In genomic region chr12:44379113-44379512, GRCh38 we compare ENCODE assay signal across 6 cellular contexts.
DNase-seq lines count a peak whose midpoint lies in the region; ATAC-seq, FAIRE-seq and TF ChIP-seq lines count a peak whose summit lies in the region.
"Not testable (repeated sequence)": the region's sequence is repeated elsewhere in the genome, so short reads cannot be mapped to it uniquely, and the experiment has no call there.

No MANE protein-coding gene starts in this region.

- not testable (repeated sequence) for H4K5ac ChIP-seq in H1 (ENCODE audit: insufficient read length, low read depth, low read length)

- H3K36me3 ChIP-seq in GM23338 (ENCODE audit: insufficient read depth); HEK293 (ENCODE audit: control insufficient read depth in 2 of 2, insufficient read depth in 1 of 2, low read length in 2 of 2); HUES64 (ENCODE audit: insufficient read depth, low read length); H1 (ENCODE audit: control insufficient read depth in 2 of 4, insufficient read depth in 4 of 4, low read length in 3 of 4); neural progenitor cell: not testable (repeated sequence)

- DNase-seq in GM23338 (ENCODE audit: low spot score); WTC11 (ENCODE audit: low spot score); H1 (ENCODE audit: low read depth in 1 of 2, low spot score in 2 of 2); neural progenitor cell (ENCODE audit: low spot score): not testable (repeated sequence)

- H3K9me2 ChIP-seq in GM23338 (ENCODE audit: insufficient read depth) = not testable (repeated sequence)

- H4K20me1 ChIP-seq in GM23338 (replicated peaks; ENCODE audit: insufficient read depth); H1 (replicated peaks in 1 of 2; ENCODE audit: control insufficient read depth in 1 of 2, insufficient read depth in 2 of 2, low read length in 2 of 2); neural progenitor cell (ENCODE audit: low read depth): not testable (repeated sequence)

- H3K27me3 Mint-ChIP-seq in GM23338 (ENCODE audit: insufficient read depth, low read depth, poor library complexity); WTC11 (ENCODE audit: low read depth); neural progenitor cell (ENCODE audit: insufficient read depth, low read depth): not testable (repeated sequence)

- not testable (repeated sequence) for H3K56ac ChIP-seq in H1 (replicated peaks; ENCODE audit: insufficient read length, low read depth, low read length)

- H3K9ac ChIP-seq in HUES64 (ENCODE audit: low read depth, low read length); H1 (replicated peaks in 1 of 4; ENCODE audit: extremely low read depth in 1 of 4, low read depth in 3 of 4, low read length in 3 of 4); neural progenitor cell: not testable (repeated sequence)

- CTCF ChIA-PET in HEK293 (lab: Yijun Ruan, JAX) = not testable (repeated sequence)
- CTCF ChIA-PET in WTC11 (lab: Charles Lee) (interaction anchor here (1.0 kb wide), 1 partner anchor 269 kb away, joined by 3 read pairs; no protein-coding TSS in a partner anchor), H1 (lab: Charles Lee; ENCODE audit: partially characterized antibody) (interaction anchor here (0.6 to 2.8 kb wide), 3 partner anchors 11 to 504 kb away, joined by 3 to 10 read pairs (median 3); no protein-coding TSS in a partner anchor)

- not testable (repeated sequence) for H4K8ac ChIP-seq in H1 (ENCODE audit: extremely low read depth, insufficient read depth, low read length)

- not testable (repeated sequence) for H3K27ac Mint-ChIP-seq in GM23338, neural progenitor cell
- peak overlapping the region; percentile 70; the same call in 1 of the 2 replicates for H3K27ac Mint-ChIP-seq in WTC11

- H3K4me3 Mint-ChIP-seq in GM23338, WTC11, neural progenitor cell: not testable (repeated sequence)

- TF ChIP-seq POLR2A in H1 (IDR thresholded peaks at IDR 0.05; ENCODE audit: control extremely low read depth in 1 of 2, low read depth in 2 of 2, low read length in 2 of 2) = not testable (repeated sequence)

- H3K18ac ChIP-seq in H1 (ENCODE audit: extremely low read depth, low read length) = not testable (repeated sequence)

- H3K4me1 Mint-ChIP-seq in GM23338 (peaks cover 44% of the 10 kb centered on the region), WTC11 (peaks cover 48% of the 10 kb centered on the region), neural progenitor cell (peaks cover 21% of the 10 kb centered on the region)

- H3K27ac ChIP-seq in GM23338 (ENCODE audit: low read depth) (peak overlapping the region; percentile 52; the same call in 1 of the 2 replicates), HUES64 (ENCODE audit: low read depth, low read length) (peak overlapping the region; percentile 46; the same call in 1 of the 2 replicates)
- not testable (repeated sequence) for H3K27ac ChIP-seq in HEK293 (ENCODE audit: extremely low read depth, low read depth, low read length); H1 (ENCODE audit: low read depth, low read length); neural progenitor cell

- not testable (repeated sequence) for H3K36me3 Mint-ChIP-seq in GM23338 (ENCODE audit: low read depth); WTC11; neural progenitor cell

- not testable (repeated sequence) for H2BK120ac ChIP-seq in H1 (replicated peaks; ENCODE audit: low read depth, low read length)

- not testable (repeated sequence) for H3K9me3 Mint-ChIP-seq in GM23338, WTC11, neural progenitor cell

- H2BK20ac ChIP-seq in H1 (ENCODE audit: low read length) = 0 out of 2 replicates have a peak overlapping the region, but pooled peaks have one; percentile 62

- H3K23me2 ChIP-seq in H1 (ENCODE audit: low read depth, low read length) = not testable (repeated sequence)

- FAIRE-seq in H1 (lab: Jason Lieb, UNC) = not testable (repeated sequence)

- TF ChIP-seq CTCF in GM23338 (conservative IDR thresholded peaks at IDR 0.05; ENCODE audit: low read depth in 2 of 2); HEK293 (tag by site-specific recombination; IDR thresholded peaks at IDR 0.05); WTC11 (IDR thresholded peaks at IDR 0.05); H1 (IDR thresholded peaks at IDR 0.05; ENCODE audit: control extremely low read depth in 1 of 3, insufficient read depth in 1 of 3, low read depth in 1 of 3, low read length in 3 of 3); neural progenitor cell (IDR thresholded peaks at IDR 0.05): not testable (repeated sequence)

- H3K4me3 ChIP-seq in GM23338; HEK293 (ENCODE audit: low read depth, low read length); HUES64 (ENCODE audit: low read length); H1 (ENCODE audit: extremely low read depth in 1 of 4, insufficient read depth in 2 of 4, low read depth in 3 of 4, low read length in 4 of 4); neural progenitor cell: not testable (repeated sequence)

- not testable (repeated sequence) for H3K4ac ChIP-seq in H1 (replicated peaks; ENCODE audit: insufficient read length, low read depth, low read length)

- H2BK12ac ChIP-seq in H1 (ENCODE audit: low read depth, low read length) = not testable (repeated sequence)

- not testable (repeated sequence) for ATAC-seq in GM23338, WTC11

- not testable (repeated sequence) for H3K9me3 ChIP-seq in HEK293 (ENCODE audit: control insufficient read depth, insufficient read depth, low read depth, low read length); HUES64 (ENCODE audit: insufficient read depth, low read depth, low read length); H1 (ENCODE audit: insufficient read depth in 2 of 2, low read depth in 1 of 2, low read length in 1 of 2); neural progenitor cell (ENCODE audit: low read depth)

- TF ChIP-seq RAD21 in H1 (IDR thresholded peaks at IDR 0.05 in 1 of 2, conservative IDR thresholded peaks at IDR 0.05 in 1 of 2; ENCODE audit: low read depth in 2 of 2, low read length in 2 of 2) = not testable (repeated sequence)

- not testable (repeated sequence) for H2BK15ac ChIP-seq in H1 (ENCODE audit: low read length)

- H3K79me2 ChIP-seq in GM23338 (replicated peaks; ENCODE audit: insufficient read depth); H1 (ENCODE audit: control insufficient read depth in 1 of 2, insufficient read depth in 2 of 2, low read length in 2 of 2); neural progenitor cell (ENCODE audit: low read depth): not testable (repeated sequence)

- TF ChIP-seq EP300 in H1 (IDR thresholded peaks at IDR 0.05; ENCODE audit: borderline replicate concordance in 1 of 2, low read depth in 2 of 2, low read length in 2 of 2) = not testable (repeated sequence)

- POLR2A ChIA-PET in HEK293 (lab: Yijun Ruan, JAX); WTC11 (lab: Charles Lee): not testable (repeated sequence)
- POLR2A ChIA-PET in H1 (lab: Charles Lee; ENCODE audit: partially characterized antibody) = interaction anchor here (1.1 kb wide), 1 partner anchor 10 kb away, joined by 3 read pairs; no protein-coding TSS in a partner anchor

- H3K14ac ChIP-seq in H1 (ENCODE audit: insufficient read length) = not testable (repeated sequence)

- H2AFZ ChIP-seq in GM23338; H1 (ENCODE audit: low read length); neural progenitor cell (replicated peaks): not testable (repeated sequence)

- H3F3A ChIP-seq in GM23338 (replicated peaks; ENCODE audit: low read depth); neural progenitor cell (ENCODE audit: low read depth): not testable (repeated sequence)

- H3K23ac ChIP-seq in H1 (ENCODE audit: insufficient read length) = not testable (repeated sequence)

- H3K4me1 ChIP-seq in GM23338 (ENCODE audit: insufficient read depth) = peaks cover 40% of the 10 kb centered on the region
- H3K4me1 ChIP-seq in HEK293 (ENCODE audit: control insufficient read depth, insufficient read depth, low read length); neural progenitor cell: not testable (repeated sequence)
- peaks cover 22% of the 10 kb centered on the region for H3K4me1 ChIP-seq in HUES64 (ENCODE audit: insufficient read depth, low read length)
- H3K4me1 ChIP-seq in H1 (replicated peaks in 1 of 4; ENCODE audit: control insufficient read depth in 3 of 4, insufficient read depth in 4 of 4, low read length in 3 of 4) = peaks cover 4 to 13% (median 6%) of the 10 kb centered on the region in 4 experiments; a peak in 3 of 7 replicates

- H3K27me3 ChIP-seq in GM23338 (ENCODE audit: insufficient read depth); HUES64 (ENCODE audit: insufficient read depth, low read length); H1 (replicated peaks in 1 of 4; ENCODE audit: control insufficient read depth in 3 of 4, extremely low read depth in 1 of 4, insufficient read depth in 3 of 4, low read length in 3 of 4); neural progenitor cell: not testable (repeated sequence)

- not testable (repeated sequence) for H3K4me2 ChIP-seq in GM23338
- H3K4me2 ChIP-seq in H1 (ENCODE audit: insufficient read depth in 1 of 2, low read depth in 2 of 2, low read length in 2 of 2) = peak overlapping the region in 1 of 2 experiments; percentile 46; a peak in 1 of 4 replicates
- H3K4me2 ChIP-seq in neural progenitor cell = peak overlapping the region; percentile 7

- H4K91ac ChIP-seq in H1 (replicated peaks; ENCODE audit: insufficient read length, low read length) = not testable (repeated sequence)

- H3K79me1 ChIP-seq in H1 (ENCODE audit: low read depth, low read length) = not testable (repeated sequence)

- H2AK5ac ChIP-seq in H1 (ENCODE audit: low read depth, low read length) = 0 out of 2 replicates have a peak overlapping the region, but pooled peaks have one; percentile 19

- not testable (repeated sequence) for H2BK5ac ChIP-seq in H1 (ENCODE audit: low read depth, low read length)

TF ChIP-seq in WTC11, 78 proteins besides CTCF, POLR2A, EP300 and RAD21:
- peak; percentile 98 for TF ChIP-seq ZNF121 (CRISPR knock-in tag; IDR thresholded peaks at IDR 0.05)

TF ChIP-seq in H1, 55 proteins besides CTCF, POLR2A, EP300 and RAD21:
- peak; percentile 64; the same call in 1 of the 2 replicates for TF ChIP-seq KDM1A (IDR thresholded peaks at IDR 0.05; ENCODE audit: borderline replicate concordance, low read length)
TF ChIP-seq in H1: peak in this region for 1; not testable (repeated sequence) for 54.
